ENCODE assay signal across 27 cellular contexts in genomic region chr10:34804306-34804705, GRCh38. TPM values are rescaled to one million over a fixed set of nuclear protein-coding genes. Genes with fewer than 3 reads are reported as not detected.
DNase-seq lines count a peak whose midpoint lies in the region; ATAC-seq, FAIRE-seq and TF ChIP-seq lines count a peak whose summit lies in the region.
"Had no signal": no experiment of that assay in that cellular context is flagged by ENCODE, and none has a peak within 500 bp of the region (broad histone marks: within the 10 kb centered on the region; RNA-seq: fewer than 3 reads in every experiment).

No MANE protein-coding gene starts in this region.

- H2BK5ac ChIP-seq in IMR-90 (ENCODE audit: low read depth, low read length, poor library complexity, severe bottlenecking): no peak overlapping the region

- no peak for TF ChIP-seq CTCF in IMR-90 (conservative IDR thresholded peaks at IDR 0.05; ENCODE audit: low read depth, low read length)
- no peak for TF ChIP-seq CTCF in astrocyte of the cerebellum (IDR thresholded peaks at IDR 0.05; ENCODE audit: low read depth, low read length, missing control alignments)
- TF ChIP-seq CTCF in keratinocyte (optimal IDR thresholded peaks at IDR 0.05 in 1 of 3, IDR thresholded peaks at IDR 0.05 in 1 of 3, conservative IDR thresholded peaks at IDR 0.05 in 1 of 3; ENCODE audit: extremely low read depth in 1 of 3, insufficient read depth in 2 of 3, low read length in 3 of 3): no peak
- TF ChIP-seq CTCF in osteocyte (IDR thresholded peaks at IDR 0.05): no peak

- H3K9me3 ChIP-seq in IMR-90 (ENCODE audit: control insufficient read depth, insufficient read depth, low read length) (no peaks in the 10 kb centered on the region), keratinocyte (ENCODE audit: control insufficient read depth, low read depth, low read length) (no peaks in the 10 kb centered on the region)
- H3K9me3 ChIP-seq: heart right ventricle had no signal

- dilution Hi-C loops in IMR-90 (cut with HindIII; ENCODE audit: low sequenced_read_pairs, unreplicated experiment) (no loop called here), keratinocyte (cut with MboI; ENCODE audit: extremely low pct_ligation_motif_present, low sequenced_read_pairs) (no loop called here)

- no peak overlapping the region for H3K18ac ChIP-seq in IMR-90 (ENCODE audit: low read depth, low read length)

- H3K4me3 ChIP-seq in IMR-90 (ENCODE audit: insufficient read depth, low read depth, low read length): no peak overlapping the region
- no peak overlapping the region for H3K4me3 ChIP-seq in astrocyte of the cerebellum (ENCODE audit: low read depth, low read length)
- no peak overlapping the region for H3K4me3 ChIP-seq in keratinocyte (ENCODE audit: control insufficient read depth in 2 of 3, extremely low read depth in 1 of 3, insufficient read depth in 2 of 3, low read depth in 1 of 3, low read length in 3 of 3)
- H3K4me3 ChIP-seq: heart right ventricle, SK-N-MC, skin epidermis had no signal

- FAIRE-seq in keratinocyte (lab: Jason Lieb, UNC): peak; percentile 88
- FAIRE-seq: D721Med, endothelial cell of umbilical vein, HTR-8/SVneo had no signal

- no peak overlapping the region for H2BK20ac ChIP-seq in IMR-90 (ENCODE audit: low read depth, low read length)

- ATAC-seq in IMR-90 (ENCODE audit: low read depth): no peak
- ATAC-seq in GM21619 (IDR thresholded peaks at IDR 0.05; ENCODE audit: unreplicated experiment): no peak
- ATAC-seq: activated CD8-positive, alpha-beta memory T cell treated with anti-CD3 and anti-CD28 coated beads, Interleukin-2, amount 10 ng/mL, durations not matched to agents 7 days and 5 days; heart right ventricle; left cardiac atrium had no signal

- no peak overlapping the region for H2AK5ac ChIP-seq in IMR-90 (ENCODE audit: low read depth, low read length)

- H3K27me3 ChIP-seq in IMR-90 (ENCODE audit: control insufficient read depth, insufficient read depth, low read length) (no peaks in the 10 kb centered on the region), keratinocyte (ENCODE audit: control insufficient read depth, extremely low read depth, insufficient read depth, low read length) (no peaks in the 10 kb centered on the region)

- H3K4me1 ChIP-seq in IMR-90 (ENCODE audit: control insufficient read depth, insufficient read depth, low read length) (peaks cover 5% of the 10 kb centered on the region), keratinocyte (ENCODE audit: control insufficient read depth, extremely low read depth, insufficient read depth, low read length) (peaks cover 38% of the 10 kb centered on the region)

- DNase-seq in DMS53 treated with DMSO at 0.1 percent for 48 hours (lab: John Stamatoyannopoulos, UW; ENCODE audit: unreplicated experiment): peak; percentile 24
- peak; percentile 10 for DNase-seq in IMR-90
- peak; percentile 70 for DNase-seq in astrocyte of the cerebellum (ENCODE audit: low read depth)
- DNase-seq in keratinocyte (ENCODE audit: low read depth, low spot score): peak; percentile 62
- DNase-seq in activated CD4-positive, alpha-beta memory T cell treated with anti-CD3 and anti-CD28 coated beads for 36 hours: no peak
- DNase-seq in NCI-H1436 treated with DMSO at 0.1 percent for 48 hours (lab: John Stamatoyannopoulos, UW): no peak
- DNase-seq in osteocyte (ENCODE audit: extremely low spot score, unreplicated experiment): no peak
- DNase-seq: activated CD4-positive, alpha-beta T cell treated with anti-CD3 and anti-CD28 coated beads, Interleukin-2, amount 10 ng/mL, durations not matched to agents 7 days and 5 days; activated CD8-positive, alpha-beta memory T cell treated with anti-CD3 and anti-CD28 coated beads, Interleukin-2, amount 10 ng/mL, durations not matched to agents 7 days and 5 days; GOT3; heart right ventricle; KG1; left cardiac atrium; MV-4-11; NCI-H510A treated with DMSO at 0.1 percent for 48 hours; RPMI8226 had no signal

- TF ChIP-seq RAD21 in IMR-90 (IDR thresholded peaks at IDR 0.05; ENCODE audit: low read length): no peak

- no peaks in the 10 kb centered on the region for H3K9me3 Mint-ChIP-seq in activated CD4-positive, alpha-beta memory T cell treated with anti-CD3 and anti-CD28 coated beads for 36 hours
- no peaks in the 10 kb centered on the region for H3K9me3 Mint-ChIP-seq in osteocyte (ENCODE audit: unreplicated experiment)
- H3K9me3 Mint-ChIP-seq: activated CD4-positive, alpha-beta T cell treated with anti-CD3 and anti-CD28 coated beads, Interleukin-2, amount 10 ng/mL, durations not matched to agents 7 days and 5 days; activated naive CD4-positive, alpha-beta T cell treated with anti-CD3 and anti-CD28 coated beads, Interleukin-2, amount 50 U/mL, for 24 hours; activated T-helper 1 cell treated with anti-CD3 and anti-CD28 coated beads, Interleukin-12 subunit alpha, Interleukin-12 subunit beta, Interleukin-2, Interleukin-4 antibody, amounts not matched to agents 30 ng/mL and 10 ng/mL and 1 ng/mL, durations not matched to agents 14 hours and 24 hours and 36 hours; central memory CD8-positive, alpha-beta T cell; memory B cell had no signal

- CTCF ChIA-PET in IMR-90 (lab: Yijun Ruan, JAX): no interaction called here
- CTCF ChIA-PET in activated CD4-positive, alpha-beta memory T cell treated with anti-CD3 and anti-CD28 coated beads for 36 hours (lab: Charles Lee): no interaction called here

- H3K27me3 Mint-ChIP-seq in activated CD4-positive, alpha-beta memory T cell treated with anti-CD3 and anti-CD28 coated beads for 36 hours: peaks cover 11% of the 10 kb centered on the region
- no peaks in the 10 kb centered on the region for H3K27me3 Mint-ChIP-seq in osteocyte (ENCODE audit: unreplicated experiment)

- H3K9me1 ChIP-seq in IMR-90 (ENCODE audit: insufficient read depth, low read length) (peaks cover 4% of the 10 kb centered on the region; the same call in 1 of the 2 replicates), keratinocyte (ENCODE audit: control insufficient read depth, extremely low read depth, insufficient read depth, low read length) (peaks cover 1% of the 10 kb centered on the region)

- no peak overlapping the region for H3K56ac ChIP-seq in IMR-90 (ENCODE audit: extremely low read depth, insufficient read depth, low read length)

- no peak overlapping the region for H4K5ac ChIP-seq in IMR-90 (ENCODE audit: low read depth, low read length)

- H3K27ac ChIP-seq in IMR-90 (ENCODE audit: insufficient read depth, low read length) (no peak overlapping the region), keratinocyte (ENCODE audit: control insufficient read depth, insufficient read depth, low read length) (no peak overlapping the region)
- H3K27ac ChIP-seq: C4-2B, heart right ventricle, SK-N-MC, skin epidermis had no signal

- H3K36me3 ChIP-seq in IMR-90 (ENCODE audit: control insufficient read depth, insufficient read depth, low read length) (peaks cover 2% of the 10 kb centered on the region), keratinocyte (ENCODE audit: control insufficient read depth in 2 of 2, extremely low read depth in 1 of 2, insufficient read depth in 2 of 2, low read length in 2 of 2) (peaks cover 0 to under 1% of the 10 kb centered on the region in 2 experiments)
- H3K36me3 ChIP-seq: heart right ventricle had no signal

- intact Hi-C loops in IMR-90 (cut with micrococcal nuclease): loop anchor here (5.0 kb wide), 1 partner anchor 47 kb away; no protein-coding TSS in a partner anchor
- intact Hi-C loops in activated CD4-positive, alpha-beta memory T cell treated with anti-CD3 and anti-CD28 coated beads for 36 hours (cut with micrococcal nuclease): no loop called here

- no peak overlapping the region for H3K14ac ChIP-seq in IMR-90 (replicated peaks; ENCODE audit: low read depth, low read length)

- H3K79me1 ChIP-seq in IMR-90 (ENCODE audit: low read depth in 1 of 2, low read length in 2 of 2): peaks cover 30 to 66% of the 10 kb centered on the region in 2 experiments

- no peak for TF ChIP-seq POLR2A in IMR-90 (IDR thresholded peaks at IDR 0.05; ENCODE audit: low read depth, low read length)

- no peak overlapping the region for H2AK9ac ChIP-seq in IMR-90 (replicated peaks; ENCODE audit: low read depth, low read length, poor library complexity)

- H4K8ac ChIP-seq in IMR-90 (ENCODE audit: low read depth in 2 of 2, low read length in 2 of 2): no peak overlapping the region

- no peak overlapping the region for H3K4me3 Mint-ChIP-seq in activated CD4-positive, alpha-beta memory T cell treated with anti-CD3 and anti-CD28 coated beads for 36 hours
- H3K4me3 Mint-ChIP-seq in osteocyte (ENCODE audit: unreplicated experiment): no peak overlapping the region
- H3K4me3 Mint-ChIP-seq: activated CD4-positive, alpha-beta T cell treated with anti-CD3 and anti-CD28 coated beads, Interleukin-2, amount 10 ng/mL, durations not matched to agents 7 days and 5 days; activated CD8-positive, alpha-beta memory T cell treated with anti-CD3 and anti-CD28 coated beads, Interleukin-2, amount 10 ng/mL, durations not matched to agents 7 days and 5 days; activated naive CD4-positive, alpha-beta T cell treated with anti-CD3 and anti-CD28 coated beads, Interleukin-2, amount 50 U/mL, for 24 hours; activated T-helper 1 cell treated with anti-CD3 and anti-CD28 coated beads, Interleukin-12 subunit alpha, Interleukin-12 subunit beta, Interleukin-2, Interleukin-4 antibody, amounts not matched to agents 30 ng/mL and 10 ng/mL and 1 ng/mL, durations not matched to agents 14 hours and 24 hours and 36 hours; central memory CD8-positive, alpha-beta T cell; memory B cell had no signal

- POLR2A ChIA-PET in IMR-90 (lab: Charles Lee; ENCODE audit: unreplicated experiment): no interaction called here
- POLR2A ChIA-PET in activated CD4-positive, alpha-beta memory T cell treated with anti-CD3 and anti-CD28 coated beads for 36 hours (lab: Charles Lee): no interaction called here

- no peak overlapping the region for H4K91ac ChIP-seq in IMR-90 (ENCODE audit: insufficient read depth, low read depth, low read length)

- H3K4me1 Mint-ChIP-seq in activated CD4-positive, alpha-beta memory T cell treated with anti-CD3 and anti-CD28 coated beads for 36 hours (ENCODE audit: low read depth): peaks cover 2% of the 10 kb centered on the region
- H3K4me1 Mint-ChIP-seq in osteocyte (ENCODE audit: unreplicated experiment): peaks cover 22% of the 10 kb centered on the region
- H3K4me1 Mint-ChIP-seq: activated CD8-positive, alpha-beta memory T cell treated with anti-CD3 and anti-CD28 coated beads, Interleukin-2, amount 10 ng/mL, durations not matched to agents 7 days and 5 days; activated naive CD4-positive, alpha-beta T cell treated with anti-CD3 and anti-CD28 coated beads, Interleukin-2, amount 50 U/mL, for 24 hours had no signal

- no peak overlapping the region for H2BK120ac ChIP-seq in IMR-90 (ENCODE audit: low read depth, low read length)

- H3K9ac ChIP-seq in IMR-90 (ENCODE audit: low read depth, low read length) (no peak overlapping the region), keratinocyte (ENCODE audit: control insufficient read depth, extremely low read depth, insufficient read depth, low read length) (no peak overlapping the region)

- H3K27ac Mint-ChIP-seq in activated CD4-positive, alpha-beta memory T cell treated with anti-CD3 and anti-CD28 coated beads for 36 hours: no peak overlapping the region
- no peak overlapping the region for H3K27ac Mint-ChIP-seq in osteocyte (ENCODE audit: unreplicated experiment)
- H3K27ac Mint-ChIP-seq: activated CD4-positive, alpha-beta T cell treated with anti-CD3 and anti-CD28 coated beads, Interleukin-2, amount 10 ng/mL, durations not matched to agents 7 days and 5 days; activated CD8-positive, alpha-beta memory T cell treated with anti-CD3 and anti-CD28 coated beads, Interleukin-2, amount 10 ng/mL, durations not matched to agents 7 days and 5 days; activated naive CD4-positive, alpha-beta T cell treated with anti-CD3 and anti-CD28 coated beads, Interleukin-2, amount 50 U/mL, for 24 hours; activated T-helper 1 cell treated with anti-CD3 and anti-CD28 coated beads, Interleukin-12 subunit alpha, Interleukin-12 subunit beta, Interleukin-2, Interleukin-4 antibody, amounts not matched to agents 30 ng/mL and 10 ng/mL and 1 ng/mL, durations not matched to agents 14 hours and 24 hours and 36 hours; memory B cell had no signal

- H3K4me2 ChIP-seq in IMR-90 (ENCODE audit: low read depth, low read length): no peak overlapping the region
- peak overlapping the region; percentile 46 for H3K4me2 ChIP-seq in keratinocyte (ENCODE audit: control insufficient read depth, extremely low read depth, insufficient read depth, low read depth, low read length)

- H3K23ac ChIP-seq in IMR-90 (ENCODE audit: low read depth, low read length): no peak overlapping the region

- WGBS in IMR-90 (ENCODE audit: extremely low coverage in 2 of 2, insufficient read length in 1 of 2), 2 experiments: no CpG with 5 or more reads among the region's 1 CpG

- no TSS peak for BruUV-seq in IMR-90 (replicated peaks; lab: Mats Ljungman, UMichigan)

- H4K20me1 ChIP-seq in IMR-90 (ENCODE audit: insufficient read depth, low read length) (peaks cover 25% of the 10 kb centered on the region), keratinocyte (ENCODE audit: control insufficient read depth, extremely low read depth, insufficient read depth, low read length) (peaks cover 3% of the 10 kb centered on the region)

- H2AFZ ChIP-seq in IMR-90 (replicated peaks; ENCODE audit: low read length, poor library complexity): no peak overlapping the region
- H2AFZ ChIP-seq in keratinocyte (ENCODE audit: control insufficient read depth, low read length): no peak overlapping the region

- in situ Hi-C loops in IMR-90 (cut with MboI; ENCODE audit: low sequenced_read_pairs) (no loop called here), astrocyte of the cerebellum (cut with HindIII; ENCODE audit: low sequenced_read_pairs) (no loop called here)

- no peak overlapping the region for H2BK15ac ChIP-seq in IMR-90 (ENCODE audit: low read depth, low read length)

- no peak overlapping the region for H3K4ac ChIP-seq in IMR-90 (ENCODE audit: low read depth, low read length)

- no peaks in the 10 kb centered on the region for H3K36me3 Mint-ChIP-seq in activated CD4-positive, alpha-beta memory T cell treated with anti-CD3 and anti-CD28 coated beads for 36 hours
- H3K36me3 Mint-ChIP-seq in osteocyte (ENCODE audit: unreplicated experiment): no peaks in the 10 kb centered on the region
- H3K36me3 Mint-ChIP-seq: activated CD8-positive, alpha-beta memory T cell treated with anti-CD3 and anti-CD28 coated beads, Interleukin-2, amount 10 ng/mL, durations not matched to agents 7 days and 5 days; activated naive CD4-positive, alpha-beta T cell treated with anti-CD3 and anti-CD28 coated beads, Interleukin-2, amount 50 U/mL, for 24 hours; memory B cell had no signal

- peaks cover 62% of the 10 kb centered on the region for H3K79me2 ChIP-seq in keratinocyte (ENCODE audit: control insufficient read depth, insufficient read depth, low read length)

RNA-seq across cellular contexts. Expression of gene PARD3, which starts 10.8 kb away (rescaled TPM):
- total RNA-seq in IMR-90 (2012; rRNA removed) (34.2 and 37.5 TPM in 2 replicates), osteocyte (37.2 and 38.5 TPM in 2 replicates)
- polyA plus RNA-seq in IMR-90 (2012; rRNA removed) (13.1 and 14.6 TPM in 2 replicates), keratinocyte (34.0 to 58.0 TPM (median 46.4 TPM) in 3 replicates)
- polyA plus RNA-seq in IMR-90 (2012; cell fraction: cytosol; rRNA removed): 4.0 and 6.2 TPM in 2 replicates
- 4.2 and 32.9 TPM in 2 replicates for polyA plus RNA-seq in IMR-90 (2012; cell fraction: nucleus; rRNA removed; ENCODE audit: low replicate concordance)
- polyA plus RNA-seq in keratinocyte (2011; ENCODE audit: low read depth): 76.3 TPM
- polyA plus RNA-seq in keratinocyte (2011; cell fraction: cytosol; rRNA removed): 34.9 and 48.6 TPM in 2 replicates
- 37.7 and 42.4 TPM in 2 replicates for polyA plus RNA-seq in keratinocyte (2011; cell fraction: nucleus; rRNA removed)
- 32.6 and 38.9 TPM in 2 replicates for polyA plus RNA-seq in keratinocyte (2012; ENCODE audit: low replicate concordance)
- 35.6 to 90.2 TPM (median 58.4 TPM) in 3 replicates for polyA minus RNA-seq in keratinocyte
- polyA minus RNA-seq in keratinocyte (2011; cell fraction: cytosol; rRNA and poly(A)+ RNA removed): 48.2 TPM
- polyA minus RNA-seq in keratinocyte (2011; cell fraction: nucleus; rRNA and poly(A)+ RNA removed): 41.0 and 75.0 TPM in 2 replicates
- total RNA-seq in activated CD4-positive, alpha-beta memory T cell treated with anti-CD3 and anti-CD28 coated beads for 36 hours: 1 to 10 TPM in 1 of 2 experiments, under 1 TPM in 1; 0.93 to 1.2 TPM

Comparison
In these comparisons a context has a peak if more than half of its experiments do, and no peak if none do; other contexts are left out.
1. DNase-seq: peak in DMS53 treated with DMSO at 0.1 percent for 48 hours (single experiment), IMR-90 (single experiment), astrocyte of the cerebellum (single experiment) and keratinocyte (single experiment); none in activated CD4-positive, alpha-beta memory T cell treated with anti-CD3 and anti-CD28 coated beads for 36 hours (single experiment), NCI-H1436 treated with DMSO at 0.1 percent for 48 hours (single experiment) and osteocyte (single experiment).
2. RNA of gene PARD3, which starts 10.8 kb away (total RNA-seq): 34.2 to 37.5 TPM in IMR-90 and 37.2 to 38.5 TPM in osteocyte; 0.93 to 1.2 TPM in activated CD4-positive, alpha-beta memory T cell treated with anti-CD3 and anti-CD28 coated beads for 36 hours; every median in the first group is over 10 times any median in the second.